8 cellular contexts compared by ENCODE assay signal in the genomic region with DNA sequence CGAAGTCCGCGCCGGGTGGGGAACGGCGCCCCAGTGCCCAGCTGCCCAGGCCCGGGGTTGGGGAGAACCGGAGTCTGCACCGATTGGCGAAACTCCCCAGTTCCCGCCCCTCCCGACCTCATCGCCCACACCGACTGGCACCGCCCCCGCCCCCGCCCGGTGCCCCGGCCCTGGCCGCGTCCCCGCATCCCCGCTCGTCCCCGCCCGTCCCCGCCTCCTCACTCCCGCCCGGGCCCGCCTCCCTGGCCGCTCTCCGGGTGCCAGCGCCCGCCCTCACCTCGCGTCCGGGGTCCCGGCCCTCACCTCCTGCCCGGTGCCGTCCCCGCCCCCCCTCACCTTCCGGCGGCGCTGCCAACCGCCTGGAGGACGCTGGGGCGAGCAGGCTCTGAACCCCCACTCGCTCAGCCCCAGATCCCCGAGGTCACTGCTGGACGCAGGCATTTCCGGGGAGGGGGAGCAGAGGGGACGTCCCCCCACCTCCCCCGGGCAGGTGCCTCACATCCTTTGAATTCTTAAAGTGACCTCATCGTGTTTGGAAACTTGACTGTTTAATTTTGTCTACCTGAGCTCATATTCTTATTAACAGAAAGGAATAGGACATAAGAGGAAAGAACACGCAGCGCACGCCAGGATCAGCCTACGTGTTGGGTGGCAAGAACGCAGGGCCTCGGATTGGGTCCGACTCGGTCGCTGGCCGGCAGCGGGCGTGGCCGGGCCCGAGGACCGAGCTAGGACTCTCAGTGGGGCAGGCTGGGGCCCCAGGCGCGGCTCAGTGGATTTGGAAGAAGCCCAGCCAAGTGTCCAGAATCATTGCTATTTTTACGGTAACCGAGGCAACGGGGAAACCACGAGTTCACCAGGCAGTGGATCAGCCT. TPM values are rescaled to one million over a fixed set of nuclear protein-coding genes. Genes with fewer than 3 reads are reported as not detected.
DNase-seq lines count a peak whose midpoint lies in the region; ATAC-seq and TF ChIP-seq lines count a peak whose summit lies in the region.

Gene FAM110C, minus strand, starts transcription at position 35 of the 875 bp plus-strand sequence. CDS start 120 bp downstream, outside the sequence.

- H3K27ac Mint-ChIP-seq in activated CD4-positive, alpha-beta T cell treated with anti-CD3 and anti-CD28 coated beads for 36 hours = peak within 1 kb of the TSS; percentile 27

- H3K4me1 Mint-ChIP-seq in activated CD4-positive, alpha-beta T cell treated with anti-CD3 and anti-CD28 coated beads for 36 hours = peaks cover 14% of the 10 kb centered on the region

- TF ChIP-seq CTCF in HEK293 (tag by site-specific recombination; IDR thresholded peaks at IDR 0.05) (no peak), colonic mucosa (IDR thresholded peaks at IDR 0.05) (no peak), right lobe of liver (IDR thresholded peaks at IDR 0.05) (no peak)

- H3K4me3 ChIP-seq in HEK293 (ENCODE audit: low read depth, low read length) (peak within 1 kb of the TSS; percentile 63), colonic mucosa (peak within 1 kb of the TSS; percentile 62), right lobe of liver (peak within 1 kb of the TSS; percentile 78 to 86 (median 83))

- POLR2A ChIA-PET in HEK293 (lab: Yijun Ruan, JAX) = no interaction called here
- POLR2A ChIA-PET in activated CD4-positive, alpha-beta T cell treated with anti-CD3 and anti-CD28 coated beads for 36 hours (lab: Charles Lee) = no interaction called here

- intact Hi-C loops in activated CD4-positive, alpha-beta T cell treated with anti-CD3 and anti-CD28 coated beads for 36 hours (cut with DNase I, micrococcal nuclease) = no loop called here
- intact Hi-C loops in colonic mucosa (cut with DNase I) = no loop called here
- intact Hi-C loops in right lobe of liver (cut with DNase I) = no loop called here

- no peaks in the 10 kb centered on the region for H3K36me3 Mint-ChIP-seq in activated CD4-positive, alpha-beta T cell treated with anti-CD3 and anti-CD28 coated beads for 36 hours (ENCODE audit: low read depth)

- H3K27me3 ChIP-seq in colonic mucosa = peaks cover 8% of the 10 kb centered on the region
- no peaks in the 10 kb centered on the region for H3K27me3 ChIP-seq in right lobe of liver

- DNase-seq in activated CD4-positive, alpha-beta T cell treated with anti-CD3 and anti-CD28 coated beads for 36 hours = peak; percentile 59
- DNase-seq in colonic mucosa (peak; percentile 92), right lobe of liver (peak; percentile 94 to 97 (median 97)), NK-92 (lab: John Stamatoyannopoulos, UW; ENCODE audit: unreplicated experiment) (no peak), OCI-M1 (lab: John Stamatoyannopoulos, UW) (no peak)
- DNase-seq in stimulated activated CD8-positive, alpha-beta memory T cell treated with anti-CD3 and anti-CD28 coated beads, Interleukin-12 subunit alpha, Interleukin-12 subunit beta, amount 100 ng/mL, for 4 hours (ENCODE audit: low read depth) = peak; percentile 33

- ATAC-seq in activated CD4-positive, alpha-beta T cell treated with anti-CD3 and anti-CD28 coated beads for 36 hours = peak; percentile 60
- peak; percentile 74 to 93 (median 85) for ATAC-seq in right lobe of liver
- ATAC-seq in GM21515 (IDR thresholded peaks at IDR 0.05; ENCODE audit: unreplicated experiment) = no peak

- WGBS in right lobe of liver (ENCODE audit: insufficient coverage, low coverage, low lambda C conversion rate, missing lambda C conversion rate) = 2% methylated on average over 27 of the region's 75 CpGs

- H3K4me1 ChIP-seq in HEK293 (ENCODE audit: control insufficient read depth, insufficient read depth, low read length) (0 out of 2 replicates have a peak, but pooled peaks cover 2% of the 10 kb centered on the region), colonic mucosa (no peaks in the 10 kb centered on the region), right lobe of liver (peaks cover 0 to 37% (median 16%) of the 10 kb centered on the region in 4 donors)

- peaks cover 43% of the 10 kb centered on the region for H3K27me3 Mint-ChIP-seq in activated CD4-positive, alpha-beta T cell treated with anti-CD3 and anti-CD28 coated beads for 36 hours

- peak within 1 kb of the TSS; percentile 17; the same call in 1 of the 2 replicates for H3K27ac ChIP-seq in HEK293 (ENCODE audit: extremely low read depth, low read depth, low read length)
- peak within 1 kb of the TSS; percentile 87 for H3K27ac ChIP-seq in colonic mucosa
- H3K27ac ChIP-seq in right lobe of liver = peak within 1 kb of the TSS; percentile 89 to 98 (median 92)

- H3K9ac ChIP-seq in colonic mucosa (ENCODE audit: low read depth in 2 of 2, low read length in 2 of 2) = peak within 1 kb of the TSS; percentile 87 to 94

- H3K36me3 ChIP-seq in HEK293 (ENCODE audit: control insufficient read depth in 2 of 2, insufficient read depth in 1 of 2, low read length in 2 of 2) (no peaks in the 10 kb centered on the region), colonic mucosa (no peaks in the 10 kb centered on the region), right lobe of liver (no peaks in the 10 kb centered on the region)

- TF ChIP-seq POLR2A in right lobe of liver (IDR thresholded peaks at IDR 0.05) = peak; percentile 72

- no peaks in the 10 kb centered on the region for H3K9me3 ChIP-seq in HEK293 (ENCODE audit: control insufficient read depth, insufficient read depth, low read depth, low read length)
- H3K9me3 ChIP-seq in colonic mucosa = no peaks in the 10 kb centered on the region
- H3K9me3 ChIP-seq in right lobe of liver = no peaks in the 10 kb centered on the region

- H3K9me3 Mint-ChIP-seq in activated CD4-positive, alpha-beta T cell treated with anti-CD3 and anti-CD28 coated beads for 36 hours (ENCODE audit: low read depth) = no peaks in the 10 kb centered on the region

- H3K4me3 Mint-ChIP-seq in activated CD4-positive, alpha-beta T cell treated with anti-CD3 and anti-CD28 coated beads for 36 hours = peak within 1 kb of the TSS; percentile 66

- CTCF ChIA-PET in HEK293 (lab: Yijun Ruan, JAX) = interaction anchor here (0.5 to 1.2 kb wide), 2 partner anchors 77 to 118 kb away, joined by 3 read pairs; no protein-coding TSS in a partner anchor
- CTCF ChIA-PET in activated CD4-positive, alpha-beta T cell treated with anti-CD3 and anti-CD28 coated beads for 36 hours (lab: Charles Lee) = interaction anchor here (0.8 kb wide), 1 partner anchor 35 kb away, joined by 3 read pairs; no protein-coding TSS in a partner anchor

TF ChIP-seq in HEK293, 187 proteins besides CTCF, POLR2A, EP300 and RAD21 (continues in another document):
- no peak for TF ChIP-seq ZNF404 (tag by site-specific recombination; IDR thresholded peaks at IDR 0.05)
- peak; percentile 30; the same call in 1 of the 2 replicates for TF ChIP-seq GLIS1 (tag by site-specific recombination; IDR thresholded peaks at IDR 0.05)
- no peak for TF ChIP-seq ZNF391 (tag by site-specific recombination; IDR thresholded peaks at IDR 0.05; ENCODE audit: borderline replicate concordance, low read depth)
- no peak for TF ChIP-seq ZFP3 (tag by site-specific recombination; IDR thresholded peaks at IDR 0.05; ENCODE audit: low read depth)
- TF ChIP-seq HOXC10 (CRISPR knock-in tag; IDR thresholded peaks at IDR 0.05) = peak; percentile 25; the same call in 1 of the 2 replicates
- TF ChIP-seq ZNF596 (tag by site-specific recombination; IDR thresholded peaks at IDR 0.05) = no peak
- TF ChIP-seq ZBTB20 (tag by site-specific recombination; IDR thresholded peaks at IDR 0.05) = peak; percentile 60; the same call in 1 of the 2 replicates
- TF ChIP-seq, protein P1, sequence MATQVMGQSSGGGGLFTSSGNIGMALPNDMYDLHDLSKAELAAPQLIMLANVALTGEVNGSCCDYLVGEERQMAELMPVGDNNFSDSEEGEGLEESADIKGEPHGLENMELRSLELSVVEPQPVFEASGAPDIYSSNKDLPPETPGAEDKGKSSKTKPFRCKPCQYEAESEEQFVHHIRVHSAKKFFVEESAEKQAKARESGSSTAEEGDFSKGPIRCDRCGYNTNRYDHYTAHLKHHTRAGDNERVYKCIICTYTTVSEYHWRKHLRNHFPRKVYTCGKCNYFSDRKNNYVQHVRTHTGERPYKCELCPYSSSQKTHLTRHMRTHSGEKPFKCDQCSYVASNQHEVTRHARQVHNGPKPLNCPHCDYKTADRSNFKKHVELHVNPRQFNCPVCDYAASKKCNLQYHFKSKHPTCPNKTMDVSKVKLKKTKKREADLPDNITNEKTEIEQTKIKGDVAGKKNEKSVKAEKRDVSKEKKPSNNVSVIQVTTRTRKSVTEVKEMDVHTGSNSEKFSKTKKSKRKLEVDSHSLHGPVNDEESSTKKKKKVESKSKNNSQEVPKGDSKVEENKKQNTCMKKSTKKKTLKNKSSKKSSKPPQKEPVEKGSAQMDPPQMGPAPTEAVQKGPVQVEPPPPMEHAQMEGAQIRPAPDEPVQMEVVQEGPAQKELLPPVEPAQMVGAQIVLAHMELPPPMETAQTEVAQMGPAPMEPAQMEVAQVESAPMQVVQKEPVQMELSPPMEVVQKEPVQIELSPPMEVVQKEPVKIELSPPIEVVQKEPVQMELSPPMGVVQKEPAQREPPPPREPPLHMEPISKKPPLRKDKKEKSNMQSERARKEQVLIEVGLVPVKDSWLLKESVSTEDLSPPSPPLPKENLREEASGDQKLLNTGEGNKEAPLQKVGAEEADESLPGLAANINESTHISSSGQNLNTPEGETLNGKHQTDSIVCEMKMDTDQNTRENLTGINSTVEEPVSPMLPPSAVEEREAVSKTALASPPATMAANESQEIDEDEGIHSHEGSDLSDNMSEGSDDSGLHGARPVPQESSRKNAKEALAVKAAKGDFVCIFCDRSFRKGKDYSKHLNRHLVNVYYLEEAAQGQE (tag by site-specific recombination; IDR thresholded peaks at IDR 0.05) = no peak
- TF ChIP-seq MZF1 (tag by site-specific recombination; IDR thresholded peaks at IDR 0.05; ENCODE audit: borderline replicate concordance) = 0 out of 2 replicates have a peak, but pooled peaks have one; percentile 24
- TF ChIP-seq KLF9 (tag by site-specific recombination; IDR thresholded peaks at IDR 0.05; ENCODE audit: low read depth) = no peak
- TF ChIP-seq GLIS2 (tag by site-specific recombination; IDR thresholded peaks at IDR 0.05) = peak; percentile 90
- no peak for TF ChIP-seq ZNF350 (tag by site-specific recombination; IDR thresholded peaks at IDR 0.05)
- peak; percentile 87 for TF ChIP-seq SP3 (tag by site-specific recombination; IDR thresholded peaks at IDR 0.05)
- TF ChIP-seq SP2 (tag by site-specific recombination; IDR thresholded peaks at IDR 0.05) = peak; percentile 81
- TF ChIP-seq ZIC2 (tag by site-specific recombination; IDR thresholded peaks at IDR 0.05) = 0 out of 2 replicates have a peak, but pooled peaks have one; percentile 8
- TF ChIP-seq ZNF248 (tag by site-specific recombination; IDR thresholded peaks at IDR 0.05) = no peak
- peak; percentile 52; the same call in 1 of the 2 replicates for TF ChIP-seq ZEB2 (tag by site-specific recombination; IDR thresholded peaks at IDR 0.05)
- no peak for TF ChIP-seq ZNF138 (tag by site-specific recombination; IDR thresholded peaks at IDR 0.05; ENCODE audit: borderline replicate concordance)

RNA-seq across cellular contexts. Expression of gene FAM110C, which starts in this region (rescaled TPM):
- under 1 TPM; 0.51 to 0.96 TPM for total RNA-seq in activated CD4-positive, alpha-beta T cell treated with anti-CD3 and anti-CD28 coated beads for 36 hours
- total RNA-seq in colonic mucosa = 10 to 100 TPM; 20.1 to 24.6 TPM
- total RNA-seq in right lobe of liver = 10 to 100 TPM in 2 of 6 experiments, 1 to 10 TPM in 4; 5.6 to 17.8 (median 8.8) TPM

Comparison
In these comparisons a context has a peak if more than half of its experiments do, and no peak if none do; other contexts are left out.
1. Peak in DNase-seq and ATAC-seq in activated CD4-positive, alpha-beta T cell treated with anti-CD3 and anti-CD28 coated beads for 36 hours; RNA of the gene not detected or under 1 TPM.
2. H3K27ac ChIP-seq: peak in every context shown above with its lines; median percentile 92 in right lobe of liver; 87 in colonic mucosa; 17 in HEK293.
3. DNase-seq: peak in colonic mucosa (single experiment), right lobe of liver (3 of 3) and stimulated activated CD8-positive, alpha-beta memory T cell treated with anti-CD3 and anti-CD28 coated beads, Interleukin-12 subunit alpha, Interleukin-12 subunit beta, amount 100 ng/mL, for 4 hours (single experiment); none in NK-92 (single experiment) and OCI-M1 (single experiment).
4. Peak in every context shown above with its lines, with median percentiles within 50 percentile points of each other: H3K4me3 ChIP-seq.